Comparison of ENCODE assay signal across 19 cellular contexts in the genomic region with DNA sequence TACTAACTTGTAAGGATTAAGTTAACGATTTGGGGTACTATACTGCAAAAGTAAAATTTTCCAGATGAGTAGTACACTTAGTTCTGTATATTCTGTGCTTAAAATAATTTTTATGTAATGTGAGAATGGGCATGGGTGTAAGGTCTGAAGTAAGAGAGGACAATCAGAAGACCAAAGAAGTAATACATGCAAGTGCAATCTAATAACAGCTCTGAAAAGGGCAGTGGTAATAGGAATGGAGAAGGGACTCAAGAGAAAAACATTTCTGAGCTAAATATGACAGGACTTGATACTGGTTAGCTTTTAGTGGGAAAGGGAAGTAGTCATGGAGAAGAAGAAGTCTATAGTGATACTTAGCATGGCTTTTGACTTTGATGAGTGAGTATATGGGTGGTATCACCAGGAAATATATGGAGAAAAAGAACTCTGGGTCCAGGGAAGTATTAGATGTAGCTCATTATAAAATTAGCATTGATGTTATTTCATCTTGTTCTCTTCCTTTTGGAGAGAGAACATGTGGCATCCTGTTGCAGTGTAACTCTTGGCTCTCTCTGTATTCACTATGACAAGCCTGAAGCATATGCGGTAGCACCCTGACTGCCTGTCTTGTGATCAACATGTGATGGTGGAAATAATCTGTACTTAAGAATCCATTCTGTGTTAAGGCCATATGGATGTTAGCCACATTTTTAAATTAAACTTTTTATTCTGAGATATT.
"Had no signal": no experiment of that assay in that cellular context is flagged by ENCODE, and none has a peak within 500 bp of the region (broad histone marks: within the 10 kb centered on the region; RNA-seq: fewer than 3 reads in every experiment).

No MANE protein-coding gene starts in this region.

- H3K4me3 ChIP-seq: left ventricle myocardium inferior, lower lobe of right lung, neural progenitor cell, ovary, stomach, thoracic aorta, transverse colon had no signal

- H3K27me3 ChIP-seq: neural progenitor cell, ovary, stomach, transverse colon had no signal

- DNase-seq: endodermal cell; erythroblast; kidney; left cardiac atrium; left ventricle myocardium inferior; lower lobe of right lung; midbrain; nucleus accumbens; ovary; right cardiac atrium; small intestine; stimulated activated CD4-positive, alpha-beta T cell treated with anti-CD3 and anti-CD28 coated beads, Interleukin-12 subunit alpha, Interleukin-12 subunit beta, amount 100 ng/mL, for 4 hours; stimulated activated naive CD4-positive, alpha-beta T cell; stomach; substantia nigra; transverse colon had no signal

- ATAC-seq: left cardiac atrium; lower lobe of right lung; natural killer cell treated with Interleukin-12 subunit alpha and Interleukin-12 subunit beta and Interleukin-15 and Interleukin-18, amount 100 ng/mL, for 72 hours; right cardiac atrium had no signal

- H3K36me3 ChIP-seq: ovary had no signal

- H3K27ac ChIP-seq: left ventricle myocardium inferior, lower lobe of right lung, neural progenitor cell, ovary, stomach, thoracic aorta, transverse colon had no signal

- H3K9ac ChIP-seq: neural progenitor cell had no signal

- H3K4me1 ChIP-seq: left ventricle myocardium inferior, lower lobe of right lung, neural progenitor cell, stomach, transverse colon had no signal

- H3K9me3 ChIP-seq: lower lobe of right lung, ovary, thoracic aorta, transverse colon had no signal
